In the genomic region with DNA sequence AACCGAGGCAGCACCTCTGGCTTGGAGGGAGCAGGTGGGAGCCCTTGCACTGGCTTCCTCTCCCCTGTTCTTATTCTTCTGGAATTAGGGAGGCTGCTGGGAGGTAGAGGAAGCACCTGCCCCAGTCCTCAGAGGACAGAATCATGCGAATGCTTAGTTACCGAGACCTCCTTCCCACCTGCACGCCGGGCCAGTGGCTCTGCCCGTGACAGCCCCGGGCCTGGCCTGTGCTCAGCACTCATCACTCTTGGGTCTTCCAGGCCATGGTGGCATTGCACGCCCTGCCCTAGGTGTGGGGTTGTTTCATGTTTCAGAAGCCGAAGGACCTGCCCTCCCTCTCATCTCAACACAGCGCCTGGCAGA, we compare ENCODE assay signal across 12 cellular contexts. TPM values are rescaled to one million over a fixed set of nuclear protein-coding genes. Genes with fewer than 3 reads are reported as not detected.
DNase-seq lines count a peak whose midpoint lies in the region; ATAC-seq and TF ChIP-seq lines count a peak whose summit lies in the region.
"Had no signal": no experiment of that assay in that cellular context is flagged by ENCODE, and none has a peak within 500 bp of the region (broad histone marks: within the 10 kb centered on the region; RNA-seq: fewer than 3 reads in every experiment).

No MANE protein-coding gene starts in this region.

- H4K20me1 ChIP-seq in smooth muscle cell (ENCODE audit: low read depth) = no peaks in the 10 kb centered on the region

- no peaks in the 10 kb centered on the region for H3K36me3 ChIP-seq in smooth muscle cell (ENCODE audit: low read depth)
- H3K36me3 ChIP-seq: SJSA1 had no signal

- no peaks in the 10 kb centered on the region for H3K36me3 Mint-ChIP-seq in activated CD4-positive, alpha-beta T cell treated with anti-CD3 and anti-CD28 coated beads for 36 hours (ENCODE audit: low read depth)
- no peaks in the 10 kb centered on the region for H3K36me3 Mint-ChIP-seq in activated naive CD4-positive, alpha-beta T cell treated with anti-CD3 and anti-CD28 coated beads, Interleukin-2, amount 50 U/mL, for 72 hours

- H3K4me2 ChIP-seq in smooth muscle cell = peak overlapping the region; percentile 37

- intact Hi-C loops in activated CD4-positive, alpha-beta T cell treated with anti-CD3 and anti-CD28 coated beads for 36 hours (cut with DNase I, micrococcal nuclease) = no loop called here

- no peak for ATAC-seq in activated CD4-positive, alpha-beta T cell treated with anti-CD3 and anti-CD28 coated beads for 36 hours
- ATAC-seq in HG03135 (IDR thresholded peaks at IDR 0.05; ENCODE audit: unreplicated experiment) = peak; percentile 32
- peak in 1 of 2 donors; percentile 34 for ATAC-seq in activated naive CD4-positive, alpha-beta T cell treated with anti-CD3 and anti-CD28 coated beads, Interleukin-2, amount 50 U/mL, for 72 hours
- ATAC-seq in GM18502 (IDR thresholded peaks at IDR 0.05; ENCODE audit: poor library complexity, unreplicated experiment) = no peak
- ATAC-seq: foreskin keratinocyte had no signal

- peaks cover 21% of the 10 kb centered on the region for H3F3A ChIP-seq in smooth muscle cell (ENCODE audit: low read depth)

- CTCF ChIA-PET in activated CD4-positive, alpha-beta T cell treated with anti-CD3 and anti-CD28 coated beads for 36 hours (lab: Charles Lee) = no interaction called here

- no peaks in the 10 kb centered on the region for H3K9me3 ChIP-seq in smooth muscle cell (replicated peaks; ENCODE audit: low read depth)
- H3K9me3 ChIP-seq: SJSA1 had no signal

- H3K27ac Mint-ChIP-seq in activated CD4-positive, alpha-beta T cell treated with anti-CD3 and anti-CD28 coated beads for 36 hours = peak overlapping the region; percentile 85
- H3K27ac Mint-ChIP-seq in activated naive CD4-positive, alpha-beta T cell treated with anti-CD3 and anti-CD28 coated beads, Interleukin-2, amount 50 U/mL, for 72 hours = peak overlapping the region; percentile 90 to 94

- no peak overlapping the region for H3K4me3 ChIP-seq in smooth muscle cell
- H3K4me3 ChIP-seq: lung, SJSA1 had no signal

- H3K4me1 Mint-ChIP-seq in activated CD4-positive, alpha-beta T cell treated with anti-CD3 and anti-CD28 coated beads for 36 hours = peaks cover 19% of the 10 kb centered on the region

- TF ChIP-seq CTCF in smooth muscle cell (IDR thresholded peaks at IDR 0.05; ENCODE audit: borderline replicate concordance, insufficient read depth, poor library complexity, severe bottlenecking) = no peak

- DNase-seq in activated CD4-positive, alpha-beta T cell treated with anti-CD3 and anti-CD28 coated beads for 36 hours = no peak
- no peak for DNase-seq in activated CD4-positive, alpha-beta T cell treated with anti-CD3 and anti-CD28 coated beads, Interleukin-2, amount 50 U/mL, for 4 hours
- no peak for DNase-seq in activated naive CD4-positive, alpha-beta T cell treated with anti-CD3 and anti-CD28 coated beads, Interleukin-2, amount 50 U/mL, for 72 hours (ENCODE audit: low spot score in 2 of 2)
- DNase-seq in smooth muscle cell (lab: John Stamatoyannopoulos, UW; ENCODE audit: unreplicated experiment) (no peak), NCI-H774 (lab: John Stamatoyannopoulos, UW) (no peak), inferior parietal cortex (ENCODE audit: extremely low spot score) (no peak)
- DNase-seq: foreskin keratinocyte, NCI-H526 had no signal

- no peak overlapping the region for H2AFZ ChIP-seq in smooth muscle cell (ENCODE audit: low read depth)

- peak overlapping the region; percentile 22 for H3K4me3 Mint-ChIP-seq in activated CD4-positive, alpha-beta T cell treated with anti-CD3 and anti-CD28 coated beads for 36 hours

- peak overlapping the region; percentile 52 for H3K9ac ChIP-seq in smooth muscle cell (ENCODE audit: low read depth)

- H3K27me3 ChIP-seq in smooth muscle cell (ENCODE audit: low read depth) = no peaks in the 10 kb centered on the region
- H3K27me3 ChIP-seq: foreskin keratinocyte had no signal

- no peaks in the 10 kb centered on the region for H3K79me2 ChIP-seq in smooth muscle cell (ENCODE audit: low read depth)

- WGBS in smooth muscle cell (ENCODE audit: low lambda C conversion rate) = 76% methylated on average over 9 of the region's 10 CpGs

- POLR2A ChIA-PET in activated CD4-positive, alpha-beta T cell treated with anti-CD3 and anti-CD28 coated beads for 36 hours (lab: Charles Lee) = no interaction called here

- peaks cover 2% of the 10 kb centered on the region for H3K4me1 ChIP-seq in smooth muscle cell (ENCODE audit: low read depth)
- H3K4me1 ChIP-seq: foreskin keratinocyte had no signal

- no peaks in the 10 kb centered on the region for H3K9me3 Mint-ChIP-seq in activated CD4-positive, alpha-beta T cell treated with anti-CD3 and anti-CD28 coated beads for 36 hours (ENCODE audit: low read depth)
- H3K9me3 Mint-ChIP-seq in activated naive CD4-positive, alpha-beta T cell treated with anti-CD3 and anti-CD28 coated beads, Interleukin-2, amount 50 U/mL, for 72 hours = no peaks in the 10 kb centered on the region

- H3K27me3 Mint-ChIP-seq in activated CD4-positive, alpha-beta T cell treated with anti-CD3 and anti-CD28 coated beads for 36 hours = peaks cover 25% of the 10 kb centered on the region

- H3K27ac ChIP-seq in smooth muscle cell (ENCODE audit: low read depth) = peak overlapping the region; percentile 90
- H3K27ac ChIP-seq: foreskin keratinocyte, SJSA1 had no signal

RNA-seq across cellular contexts. Expression of gene NKD2, which starts 45.3 kb away (rescaled TPM):
- total RNA-seq in activated CD4-positive, alpha-beta T cell treated with anti-CD3 and anti-CD28 coated beads for 36 hours = 1 to 10 TPM in 1 of 2 experiments, under 1 TPM in 1; 0.86 to 1.1 TPM
- total RNA-seq in activated naive CD4-positive, alpha-beta T cell treated with anti-CD3 and anti-CD28 coated beads, Interleukin-2, amount 50 U/mL, for 72 hours = 10 to 100 TPM in 1 of 2 donors, 1 to 10 TPM in 1; 1.8 to 14.6 TPM
- total RNA-seq in smooth muscle cell = 31.2 and 32.5 TPM in 2 replicates
- 105 and 122 TPM in 2 replicates for polyA plus RNA-seq in smooth muscle cell
- polyA plus RNA-seq: foreskin keratinocyte had no signal
